ENCODE assay signal across 13 cellular contexts in genomic region chr12:67006612-67007011, GRCh38.
DNase-seq lines count a peak whose midpoint lies in the region; ATAC-seq lines count a peak whose summit lies in the region.
"Had no signal": no experiment of that assay in that cellular context is flagged by ENCODE, and none has a peak within 500 bp of the region (broad histone marks: within the 10 kb centered on the region; RNA-seq: fewer than 3 reads in every experiment).

No MANE protein-coding gene starts in this region.

- no peak for ATAC-seq in HG02970 (IDR thresholded peaks at IDR 0.05; ENCODE audit: low FRiP score, unreplicated experiment)
- ATAC-seq: CD8-positive, alpha-beta T cell; HepG2 had no signal

- peak; percentile 39 for DNase-seq in DMS53 (lab: John Stamatoyannopoulos, UW)
- no peak for DNase-seq in DMS53 treated with DMSO at 0.1 percent for 48 hours (lab: John Stamatoyannopoulos, UW; ENCODE audit: unreplicated experiment)
- DNase-seq in COLO829 (ENCODE audit: low spot score), result peak; percentile 10
- peak; percentile 71 for DNase-seq in NCI-H69 (lab: John Stamatoyannopoulos, UW)
- peak; percentile 81 for DNase-seq in foreskin melanocyte
- DNase-seq in UCSD-AML1 (lab: John Stamatoyannopoulos, UW; ENCODE audit: unreplicated experiment), result no peak
- no peak for DNase-seq in RKO (ENCODE audit: low spot score)
- DNase-seq: Caco-2; CD8-positive, alpha-beta T cell; DMS79 treated with DMSO at 0.1 percent for 48 hours; EL had no signal

Comparison
In these comparisons a context has a peak if more than half of its experiments do, and no peak if none do; other contexts are left out.
1. DNase-seq: peak in DMS53 (single experiment), COLO829 (single experiment), NCI-H69 (single experiment) and foreskin melanocyte (single experiment); none in DMS53 treated with DMSO at 0.1 percent for 48 hours (single experiment), UCSD-AML1 (single experiment) and RKO (single experiment).